ENCODE assay signal across 2 cellular contexts in the genomic region with DNA sequence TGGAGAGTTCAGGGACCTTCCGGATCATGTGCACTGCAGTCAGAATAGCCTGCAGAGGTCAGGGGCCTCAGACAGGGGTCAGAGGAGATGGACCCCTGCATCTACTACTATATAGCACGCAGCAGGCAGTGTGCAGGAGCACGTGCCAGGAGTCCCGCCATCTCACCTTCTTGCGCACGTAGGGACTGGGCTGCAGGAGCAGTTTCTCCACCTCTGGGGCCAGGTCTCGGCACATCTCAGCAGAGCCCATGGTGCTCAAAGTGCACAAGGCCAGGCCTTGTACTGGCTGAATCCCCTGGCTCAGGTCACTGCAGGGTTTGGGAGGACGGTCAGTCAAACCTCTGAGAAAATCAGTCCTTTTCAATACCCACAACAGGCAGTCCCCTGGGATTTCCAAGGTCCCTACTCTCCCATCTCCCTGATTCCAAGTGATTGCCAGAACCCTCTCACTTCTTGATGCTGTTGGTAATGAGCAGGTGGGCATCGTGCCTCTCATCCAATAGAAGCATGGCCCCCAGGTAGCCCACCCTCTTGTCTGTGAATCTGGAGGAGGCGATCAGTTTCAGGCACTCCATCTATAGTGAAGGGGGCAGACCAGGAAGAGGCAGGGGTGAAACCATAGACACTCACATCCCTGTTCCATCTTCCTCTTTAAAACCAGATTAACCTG.
TF ChIP-seq lines count a peak whose summit lies in the region.

No MANE protein-coding gene starts in this region.

TF ChIP-seq in A549, 52 proteins besides CTCF, POLR2A, EP300 and RAD21:
- TF ChIP-seq KDM5A (IDR thresholded peaks at IDR 0.05) (no peak), CHD4 (IDR thresholded peaks at IDR 0.05; ENCODE audit: borderline replicate concordance) (no peak), FOSL2 (IDR thresholded peaks at IDR 0.05) (no peak), FOSL2 (CRISPR knock-in tag; IDR thresholded peaks at IDR 0.05) (no peak), TFCP2L1 (CRISPR knock-in tag; IDR thresholded peaks at IDR 0.05) (no peak), CEBPB (IDR thresholded peaks at IDR 0.05) (no peak), EHMT2 (IDR thresholded peaks at IDR 0.05; ENCODE audit: low read depth) (no peak), KDM1A (IDR thresholded peaks at IDR 0.05; ENCODE audit: low read depth) (no peak), MAZ (IDR thresholded peaks at IDR 0.05; ENCODE audit: borderline replicate concordance, low read depth, low read length) (no peak), NR3C1 (IDR thresholded peaks at IDR 0.05) (no peak), FOXS1 (CRISPR knock-in tag; IDR thresholded peaks at IDR 0.05) (no peak), RCOR1 (IDR thresholded peaks at IDR 0.05; ENCODE audit: low read depth, low read length) (no peak), CBX2 (IDR thresholded peaks at IDR 0.05; ENCODE audit: borderline replicate concordance, low read depth) (no peak), CBX8 (IDR thresholded peaks at IDR 0.05) (no peak), EHF (CRISPR knock-in tag; IDR thresholded peaks at IDR 0.05) (no peak), NFE2L2 (conservative IDR thresholded peaks at IDR 0.05; ENCODE audit: low read length) (no peak), HDAC2 (IDR thresholded peaks at IDR 0.05) (no peak)
- TF ChIP-seq, protein P1, sequence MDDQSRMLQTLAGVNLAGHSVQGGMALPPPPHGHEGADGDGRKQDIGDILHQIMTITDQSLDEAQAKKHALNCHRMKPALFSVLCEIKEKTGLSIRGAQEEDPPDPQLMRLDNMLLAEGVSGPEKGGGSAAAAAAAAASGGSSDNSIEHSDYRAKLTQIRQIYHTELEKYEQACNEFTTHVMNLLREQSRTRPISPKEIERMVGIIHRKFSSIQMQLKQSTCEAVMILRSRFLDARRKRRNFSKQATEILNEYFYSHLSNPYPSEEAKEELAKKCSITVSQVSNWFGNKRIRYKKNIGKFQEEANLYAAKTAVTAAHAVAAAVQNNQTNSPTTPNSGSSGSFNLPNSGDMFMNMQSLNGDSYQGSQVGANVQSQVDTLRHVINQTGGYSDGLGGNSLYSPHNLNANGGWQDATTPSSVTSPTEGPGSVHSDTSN (IDR thresholded peaks at IDR 0.05): no peak

TF ChIP-seq in GM12878, 131 proteins besides CTCF, POLR2A, EP300 and RAD21:
- TF ChIP-seq MEF2A (IDR thresholded peaks at IDR 0.05; ENCODE audit: insufficient read depth, low read depth, low read length) (no peak), HDAC2 (IDR thresholded peaks at IDR 0.05) (no peak), RELA (IDR thresholded peaks at IDR 0.05; ENCODE audit: borderline replicate concordance, partially characterized antibody) (no peak), ESRRA (IDR thresholded peaks at IDR 0.05; ENCODE audit: low read length) (no peak), GATAD2B (conservative IDR thresholded peaks at IDR 0.05; ENCODE audit: low read depth) (no peak), SP1 (IDR thresholded peaks at IDR 0.05; ENCODE audit: low read depth, low read length) (no peak), NR2F1 (conservative IDR thresholded peaks at IDR 0.05) (no peak), TCF3 (IDR thresholded peaks at IDR 0.05; ENCODE audit: borderline replicate concordance, insufficient read depth, low read depth, low read length) (no peak), RFX5 (IDR thresholded peaks at IDR 0.05; ENCODE audit: low read depth, low read length) (no peak)
- TF ChIP-seq, protein P2, sequence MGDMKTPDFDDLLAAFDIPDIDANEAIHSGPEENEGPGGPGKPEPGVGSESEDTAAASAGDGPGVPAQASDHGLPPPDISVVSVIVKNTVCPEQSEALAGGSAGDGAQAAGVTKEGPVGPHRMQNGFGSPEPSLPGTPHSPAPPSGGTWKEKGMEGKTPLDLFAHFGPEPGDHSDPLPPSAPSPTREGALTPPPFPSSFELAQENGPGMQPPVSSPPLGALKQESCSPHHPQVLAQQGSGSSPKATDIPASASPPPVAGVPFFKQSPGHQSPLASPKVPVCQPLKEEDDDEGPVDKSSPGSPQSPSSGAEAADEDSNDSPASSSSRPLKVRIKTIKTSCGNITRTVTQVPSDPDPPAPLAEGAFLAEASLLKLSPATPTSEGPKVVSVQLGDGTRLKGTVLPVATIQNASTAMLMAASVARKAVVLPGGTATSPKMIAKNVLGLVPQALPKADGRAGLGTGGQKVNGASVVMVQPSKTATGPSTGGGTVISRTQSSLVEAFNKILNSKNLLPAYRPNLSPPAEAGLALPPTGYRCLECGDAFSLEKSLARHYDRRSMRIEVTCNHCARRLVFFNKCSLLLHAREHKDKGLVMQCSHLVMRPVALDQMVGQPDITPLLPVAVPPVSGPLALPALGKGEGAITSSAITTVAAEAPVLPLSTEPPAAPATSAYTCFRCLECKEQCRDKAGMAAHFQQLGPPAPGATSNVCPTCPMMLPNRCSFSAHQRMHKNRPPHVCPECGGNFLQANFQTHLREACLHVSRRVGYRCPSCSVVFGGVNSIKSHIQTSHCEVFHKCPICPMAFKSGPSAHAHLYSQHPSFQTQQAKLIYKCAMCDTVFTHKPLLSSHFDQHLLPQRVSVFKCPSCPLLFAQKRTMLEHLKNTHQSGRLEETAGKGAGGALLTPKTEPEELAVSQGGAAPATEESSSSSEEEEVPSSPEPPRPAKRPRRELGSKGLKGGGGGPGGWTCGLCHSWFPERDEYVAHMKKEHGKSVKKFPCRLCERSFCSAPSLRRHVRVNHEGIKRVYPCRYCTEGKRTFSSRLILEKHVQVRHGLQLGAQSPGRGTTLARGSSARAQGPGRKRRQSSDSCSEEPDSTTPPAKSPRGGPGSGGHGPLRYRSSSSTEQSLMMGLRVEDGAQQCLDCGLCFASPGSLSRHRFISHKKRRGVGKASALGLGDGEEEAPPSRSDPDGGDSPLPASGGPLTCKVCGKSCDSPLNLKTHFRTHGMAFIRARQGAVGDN (IDR thresholded peaks at IDR 0.05): no peak
- TF ChIP-seq, protein P3, sequence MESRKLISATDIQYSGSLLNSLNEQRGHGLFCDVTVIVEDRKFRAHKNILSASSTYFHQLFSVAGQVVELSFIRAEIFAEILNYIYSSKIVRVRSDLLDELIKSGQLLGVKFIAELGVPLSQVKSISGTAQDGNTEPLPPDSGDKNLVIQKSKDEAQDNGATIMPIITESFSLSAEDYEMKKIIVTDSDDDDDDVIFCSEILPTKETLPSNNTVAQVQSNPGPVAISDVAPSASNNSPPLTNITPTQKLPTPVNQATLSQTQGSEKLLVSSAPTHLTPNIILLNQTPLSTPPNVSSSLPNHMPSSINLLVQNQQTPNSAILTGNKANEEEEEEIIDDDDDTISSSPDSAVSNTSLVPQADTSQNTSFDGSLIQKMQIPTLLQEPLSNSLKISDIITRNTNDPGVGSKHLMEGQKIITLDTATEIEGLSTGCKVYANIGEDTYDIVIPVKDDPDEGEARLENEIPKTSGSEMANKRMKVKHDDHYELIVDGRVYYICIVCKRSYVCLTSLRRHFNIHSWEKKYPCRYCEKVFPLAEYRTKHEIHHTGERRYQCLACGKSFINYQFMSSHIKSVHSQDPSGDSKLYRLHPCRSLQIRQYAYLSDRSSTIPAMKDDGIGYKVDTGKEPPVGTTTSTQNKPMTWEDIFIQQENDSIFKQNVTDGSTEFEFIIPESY (IDR thresholded peaks at IDR 0.05): no peak
TF ChIP-seq in GM12878: peak in this region for 0.
